8 cellular contexts compared by ENCODE assay signal in the genomic region with DNA sequence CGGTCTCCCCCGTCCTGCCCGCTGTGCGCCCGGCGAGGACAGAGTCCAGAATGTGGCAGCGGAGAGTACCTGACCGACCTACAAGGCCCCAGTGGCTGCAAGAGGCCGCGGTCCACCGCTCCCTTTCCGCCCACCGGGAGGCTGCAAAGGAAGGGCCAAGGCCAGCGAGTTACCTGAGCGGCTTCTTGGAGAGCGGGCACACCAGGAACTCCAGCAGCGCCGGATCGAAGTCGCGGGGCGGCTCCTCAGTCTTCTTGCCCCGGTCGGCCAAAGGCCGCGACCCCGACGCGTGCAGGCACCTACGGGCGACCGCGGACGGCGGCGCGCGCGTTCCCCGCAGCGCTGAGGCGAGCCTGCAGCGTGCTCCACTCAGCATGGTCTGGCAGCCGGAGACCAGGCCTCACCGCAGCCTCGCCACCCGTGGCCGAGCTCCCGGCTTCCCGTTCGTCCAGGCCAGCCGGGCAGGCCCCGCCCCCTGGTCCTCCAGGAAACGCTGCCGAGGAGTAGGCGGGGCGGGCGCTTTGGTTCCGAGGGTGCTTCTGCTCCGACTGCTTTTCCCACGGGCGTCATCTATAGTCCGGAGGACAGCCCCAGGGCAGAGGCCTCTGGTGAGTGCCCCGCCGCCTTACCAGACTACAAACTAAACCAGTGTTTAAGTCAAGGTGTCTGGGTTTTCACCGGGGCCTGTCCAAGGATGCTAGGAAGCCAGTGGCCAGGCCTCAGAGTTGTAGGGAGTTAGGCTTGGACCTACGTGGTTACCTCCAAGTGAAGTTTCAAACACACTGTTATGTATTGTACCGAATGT. TPM values are rescaled to one million over a fixed set of nuclear protein-coding genes. Genes with fewer than 3 reads are reported as not detected.
DNase-seq lines count a peak whose midpoint lies in the region; ATAC-seq and TF ChIP-seq lines count a peak whose summit lies in the region.

A gene with protein sequence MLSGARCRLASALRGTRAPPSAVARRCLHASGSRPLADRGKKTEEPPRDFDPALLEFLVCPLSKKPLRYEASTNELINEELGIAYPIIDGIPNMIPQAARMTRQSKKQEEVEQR (minus strand): TSS at position 452 of the 805 bp plus-strand sequence. CDS start 76 bp downstream, at position 376.

- DNase-seq in GM13977 (ENCODE audit: low spot score) = peak; percentile 86
- peak; percentile 53 for DNase-seq in NCI-H1436 treated with DMSO at 0.1 percent for 48 hours (lab: John Stamatoyannopoulos, UW)
- peak; percentile 61 to 80 (median 64) for DNase-seq in T-helper 1 cell
- peak; percentile 92 for DNase-seq in amniotic epithelial cell (ENCODE audit: low read depth)
- peak; percentile 95 to 96 for DNase-seq in heart right ventricle
- DNase-seq in posterior vena cava (ENCODE audit: low spot score) = peak; percentile 98
- DNase-seq in upper lobe of left lung = peak; percentile 98 to 99

- TF ChIP-seq CTCF in GM13977 (IDR thresholded peaks at IDR 0.05; ENCODE audit: extremely low read depth, insufficient read depth, missing control alignments) (no peak), heart right ventricle (IDR thresholded peaks at IDR 0.05) (no peak), upper lobe of left lung (IDR thresholded peaks at IDR 0.05) (peak in 2 of 6 experiments; percentile 7 to 19)

- H3K27me3 ChIP-seq in heart right ventricle (no peaks in the 10 kb centered on the region), upper lobe of left lung (no peaks in the 10 kb centered on the region)

- peak in 1 of 4 donors; percentile 59 for TF ChIP-seq EP300 in upper lobe of left lung (IDR thresholded peaks at IDR 0.05)

- ATAC-seq in HG02852 (IDR thresholded peaks at IDR 0.05; ENCODE audit: unreplicated experiment) (peak; percentile 79), heart right ventricle (peak; percentile 98 to 99 (median 98)), upper lobe of left lung (ENCODE audit: low FRiP score in 2 of 2) (peak; percentile 97 to 99)

- in situ Hi-C loops in GM13977 (cut with MboI; ENCODE audit: low pct_unique_long_range_greater_than_20kb, low sequenced_read_pairs, unreplicated experiment) = loop anchor here (25.0 kb wide), 1 partner anchor 486 kb away; no protein-coding TSS in a partner anchor

- peaks cover 0 to 33% (median 0%) of the 10 kb centered on the region in 9 donors for H3K36me3 ChIP-seq in heart right ventricle
- H3K36me3 ChIP-seq in upper lobe of left lung = peaks cover 0 to 27% (median 5%) of the 10 kb centered on the region in 4 donors

- WGBS in heart right ventricle, 2 donors = 0 to 1% methylated on average over 68 of the region's 68 CpGs
- 1 to 2% methylated on average over 3 to 34 of the region's 68 CpGs for WGBS in upper lobe of left lung, 2 donors

- intact Hi-C loops in heart right ventricle (cut with DNase I) (loop anchor here in 5 of 10 donors (5.0 to 10.0 kb wide), 6 partner anchors 66 to 511 kb away; a partner anchor contains a TSS), posterior vena cava (cut with DNase I) (loop anchor here in 1 of 2 donors (10.0 kb wide), 1 partner anchor 141 kb away; no protein-coding TSS in a partner anchor)

- peaks cover 4 to 46% (median 33%) of the 10 kb centered on the region in 9 donors for H3K4me1 ChIP-seq in heart right ventricle
- peaks cover 12 to 34% (median 26%) of the 10 kb centered on the region in 4 donors for H3K4me1 ChIP-seq in upper lobe of left lung

- peak in 3 of 4 donors; percentile 75 to 96 (median 88) for TF ChIP-seq POLR2A in upper lobe of left lung (IDR thresholded peaks at IDR 0.05)

- no peaks in the 10 kb centered on the region for H3K9me3 ChIP-seq in heart right ventricle
- H3K9me3 ChIP-seq in upper lobe of left lung = no peaks in the 10 kb centered on the region

- peak within 1 kb of the TSS; percentile 68 to 95 (median 92) for H3K4me3 ChIP-seq in heart right ventricle
- H3K4me3 ChIP-seq in upper lobe of left lung = peak within 1 kb of the TSS; percentile 76 to 90 (median 86)

- H3K27ac ChIP-seq in heart right ventricle (peak within 1 kb of the TSS; percentile 79 to 97 (median 92)), upper lobe of left lung (peak within 1 kb of the TSS; percentile 84 to 94 (median 90))

RNA-seq across cellular contexts. Expression of the gene that starts here (rescaled TPM):
- total RNA-seq in heart right ventricle = 10 to 100 TPM; 44.6 to 61.6 (median 47.5) TPM
- 10 to 100 TPM; 56.9 to 99.3 TPM for polyA plus RNA-seq in heart right ventricle
- total RNA-seq in posterior vena cava = 10 to 100 TPM; 61.6 to 65.9 TPM
- 10 to 100 TPM; 24.1 to 71.4 (median 62.0) TPM for total RNA-seq in upper lobe of left lung

Comparison
In these comparisons a context has a peak if more than half of its experiments do, and no peak if none do; other contexts are left out.
1. Peak in every context shown above with its lines: DNase-seq, ATAC-seq, H3K4me3 ChIP-seq and H3K27ac ChIP-seq.